Comparison of ENCODE assay signal across 9 cellular contexts in the genomic region with DNA sequence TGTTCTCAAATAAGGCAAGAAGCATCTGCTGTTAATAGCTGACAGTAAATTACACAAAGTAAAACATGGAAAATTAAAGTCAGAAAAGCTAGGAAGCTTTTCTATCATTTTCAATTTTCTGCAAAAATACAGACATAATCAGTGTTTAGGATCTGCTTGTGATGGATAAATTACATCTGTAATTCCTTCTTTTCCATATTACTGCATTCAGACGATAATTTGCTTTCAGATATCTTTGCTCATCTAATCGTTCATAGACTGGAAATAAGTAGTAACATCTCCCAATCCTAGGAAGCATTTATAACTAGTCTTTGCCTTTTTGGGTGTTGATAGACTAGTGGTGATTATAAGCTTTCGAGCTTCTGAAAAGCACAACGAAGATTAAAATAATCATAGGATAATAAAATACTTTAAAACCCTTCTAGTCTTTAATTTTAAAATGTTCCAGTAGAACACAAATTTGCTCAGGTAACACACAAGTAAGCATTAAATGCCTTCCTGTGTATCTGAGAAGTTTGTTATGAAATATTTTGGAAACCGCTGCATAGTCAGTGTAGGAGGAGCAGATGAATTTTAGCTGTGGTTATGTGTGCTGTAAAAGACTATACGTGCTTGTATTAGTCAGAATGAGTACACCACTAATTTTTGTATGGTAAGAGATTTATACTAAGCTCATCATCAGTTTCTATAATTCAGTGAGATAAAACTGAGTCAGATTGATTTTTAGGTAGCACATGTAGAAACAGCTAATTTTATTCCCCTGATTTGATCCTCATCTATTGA. TPM values are rescaled to one million over a fixed set of nuclear protein-coding genes. Genes with fewer than 3 reads are reported as not detected.
A peak's percentile ranks its signal among the peaks of the same experiment; 100 is the strongest.
DNase-seq lines count a peak whose midpoint lies in the region; ATAC-seq and TF ChIP-seq lines count a peak whose summit lies in the region.
"Had no signal": no experiment of that assay in that cellular context is flagged by ENCODE, and none has a peak within 500 bp of the region (broad histone marks: within the 10 kb centered on the region; RNA-seq: fewer than 3 reads in every experiment).

No MANE protein-coding gene starts in this region.

- intact Hi-C loops in Panc1 (cut with micrococcal nuclease; ENCODE audit: unreplicated experiment) (no loop called here), gastrocnemius medialis (cut with DNase I; ENCODE audit: low total_unique reads) (no loop called here), thyroid gland (cut with DNase I) (no loop called here)

- H3K27ac ChIP-seq in Panc1 (ENCODE audit: low read length) (peak overlapping the region; percentile 51), gastrocnemius medialis (peak overlapping the region; percentile 85 to 92 (median 88)), thyroid gland (peak overlapping the region in 1 of 3 donors; percentile 3)

- H3K4me1 ChIP-seq in Panc1 (ENCODE audit: control insufficient read depth, insufficient read depth, low read length) (peaks cover 63% of the 10 kb centered on the region), gastrocnemius medialis (peaks cover 77 to 88% of the 10 kb centered on the region in 2 donors), thyroid gland (peaks cover 19 to 29% of the 10 kb centered on the region in 2 donors)

- WGBS in thyroid gland, 2 donors: 80 to 84% methylated on average over 6 of the region's 6 CpGs

- H3K36me3 Mint-ChIP-seq in effector memory CD8-positive, alpha-beta T cell (ENCODE audit: insufficient read depth): peaks cover 74% of the 10 kb centered on the region

- no peaks in the 10 kb centered on the region for H3K36me3 ChIP-seq in Panc1 (ENCODE audit: control insufficient read depth, insufficient read depth, low read length)
- no peaks in the 10 kb centered on the region for H3K36me3 ChIP-seq in gastrocnemius medialis
- no peaks in the 10 kb centered on the region for H3K36me3 ChIP-seq in thyroid gland

- no TSS peak for BruUV-seq in Panc1 (replicated peaks; lab: Mats Ljungman, UMichigan)

- H3K27ac Mint-ChIP-seq in effector memory CD8-positive, alpha-beta T cell: peak overlapping the region; percentile 78 to 84

- POLR2A ChIA-PET in Panc1 (lab: Charles Lee): interaction anchor here (0.7 to 0.9 kb wide), 2 partner anchors 9 to 14 kb away, joined by 3 read pairs; no protein-coding TSS in a partner anchor

- CTCF ChIA-PET in Panc1 (lab: Charles Lee): no interaction called here

- no peaks in the 10 kb centered on the region for H3K27me3 Mint-ChIP-seq in effector memory CD8-positive, alpha-beta T cell

- no peaks in the 10 kb centered on the region for H3K9me3 Mint-ChIP-seq in effector memory CD8-positive, alpha-beta T cell

- no peaks in the 10 kb centered on the region for H3K27me3 ChIP-seq in Panc1 (ENCODE audit: control insufficient read depth, insufficient read depth, low read length)
- H3K27me3 ChIP-seq in gastrocnemius medialis: no peaks in the 10 kb centered on the region
- no peaks in the 10 kb centered on the region for H3K27me3 ChIP-seq in thyroid gland

- peaks cover 44 to 64% of the 10 kb centered on the region in 2 donors for H3K4me1 Mint-ChIP-seq in effector memory CD8-positive, alpha-beta T cell (ENCODE audit: low read depth in 2 of 2)

- H3K4me3 Mint-ChIP-seq in effector memory CD8-positive, alpha-beta T cell: peak overlapping the region; percentile 50 to 51

- ATAC-seq in Panc1 (no peak), gastrocnemius medialis (no peak), HG03460 (IDR thresholded peaks at IDR 0.05; ENCODE audit: unreplicated experiment) (no peak)
- ATAC-seq in effector memory CD8-positive, alpha-beta T cell (replicated peaks): peak; percentile 88

- H3K9me3 ChIP-seq in Panc1 (ENCODE audit: control insufficient read depth, insufficient read depth, low read depth, low read length) (no peaks in the 10 kb centered on the region), gastrocnemius medialis (no peaks in the 10 kb centered on the region), thyroid gland (no peaks in the 10 kb centered on the region)

- no peak for TF ChIP-seq CTCF in Panc1 (IDR thresholded peaks at IDR 0.05)
- TF ChIP-seq CTCF in gastrocnemius medialis (IDR thresholded peaks at IDR 0.05 in 4 of 5, conservative IDR thresholded peaks at IDR 0.05 in 1 of 5): no peak
- TF ChIP-seq CTCF in thyroid gland (IDR thresholded peaks at IDR 0.05): no peak

- DNase-seq in GM03348 (ENCODE audit: low spot score) (peak; percentile 49), Panc1 (ENCODE audit: low read depth, low spot score) (no peak), gastrocnemius medialis (no peak), activated gamma-delta T cell treated with Interleukin-2 at 50 U/mL for 16 hours (no peak), thyroid gland (no peak), cortex of kidney (lab: John Stamatoyannopoulos, UW) (no peak)
- no peak for DNase-seq in effector memory CD8-positive, alpha-beta T cell
- DNase-seq: stimulated activated CD4-positive, alpha-beta T cell treated with anti-CD3 and anti-CD28 coated beads, Interleukin-4, amount 100 ng/mL, for 1 hour had no signal

- in situ Hi-C loops in Panc1 (cut with HindIII; ENCODE audit: low pct_unique_long_range_greater_than_20kb, low sequenced_read_pairs): no loop called here
- in situ Hi-C loops in gastrocnemius medialis (cut with MboI; ENCODE audit: low sequenced_read_pairs in 4 of 4): no loop called here

- no peak overlapping the region for H3K4me3 ChIP-seq in Panc1 (ENCODE audit: low read depth in 2 of 2, low read length in 2 of 2)
- H3K4me3 ChIP-seq in gastrocnemius medialis: peak overlapping the region in 3 of 4 donors; percentile 3 to 18 (median 11)
- H3K4me3 ChIP-seq in thyroid gland (replicated peaks in 1 of 3): no peak overlapping the region

- no peak for TF ChIP-seq POLR2A in gastrocnemius medialis (IDR thresholded peaks at IDR 0.05)
- TF ChIP-seq POLR2A in thyroid gland (IDR thresholded peaks at IDR 0.05): no peak

RNA-seq across cellular contexts. Expression of a gene that starts 41.0 kb away (rescaled TPM):
- total RNA-seq in Panc1 (2021; ENCODE audit: unreplicated experiment) (140 TPM), gastrocnemius medialis (100 to 1,000 TPM; 519 to 597 (median 557) TPM), thyroid gland (100 to 1,000 TPM; 190 to 279 (median 216) TPM)
- 55.2 TPM for polyA plus RNA-seq in Panc1 (2012; ENCODE audit: insufficient read length)

Comparison
In these comparisons a context has a peak if more than half of its experiments do, and no peak if none do; other contexts are left out.
1. H3K4me3 ChIP-seq: peak in gastrocnemius medialis (3 of 4); none in Panc1 (0 of 2) and thyroid gland (0 of 3).